Comparison of ENCODE assay signal across 8 cellular contexts in genomic region chr10:34254596-34254995, GRCh38.
A peak's percentile ranks its signal among the peaks of the same experiment; 100 is the strongest.
DNase-seq lines count a peak whose midpoint lies in the region; ATAC-seq, FAIRE-seq and TF ChIP-seq lines count a peak whose summit lies in the region.

No MANE protein-coding gene starts in this region.

- no peak overlapping the region for H3K27ac ChIP-seq in upper lobe of right lung
- H3K27ac ChIP-seq in CD4-positive, alpha-beta T cell (ENCODE audit: low read depth, low read length) = no peak overlapping the region

- peak; percentile 28 for FAIRE-seq in bronchial epithelial cell (lab: Jason Lieb, UNC)

- intact Hi-C loops in upper lobe of right lung (cut with DNase I) = no loop called here
- intact Hi-C loops in CD4-positive, alpha-beta T cell (cut with DNase I, micrococcal nuclease) = no loop called here

- H3K4me1 Mint-ChIP-seq in CD4-positive, alpha-beta T cell (ENCODE audit: low read depth) = peaks cover 4% of the 10 kb centered on the region

- H3K36me3 ChIP-seq in bronchial epithelial cell (ENCODE audit: control insufficient read depth, insufficient read depth, low read length) (no peaks in the 10 kb centered on the region), upper lobe of right lung (no peaks in the 10 kb centered on the region)

- H3K4me1 ChIP-seq in upper lobe of right lung = no peaks in the 10 kb centered on the region

- CTCF ChIA-PET in CD4-positive, alpha-beta T cell (lab: Charles Lee) = no interaction called here

- TF ChIP-seq RAD21 in Ishikawa (IDR thresholded peaks at IDR 0.05; ENCODE audit: low read depth) = no peak

- H3K9me3 ChIP-seq in upper lobe of right lung = no peaks in the 10 kb centered on the region
- no peaks in the 10 kb centered on the region for H3K9me3 ChIP-seq in CD4-positive, alpha-beta T cell (ENCODE audit: control insufficient read depth, low read length)

- H3K27ac Mint-ChIP-seq in CD4-positive, alpha-beta T cell = no peak overlapping the region

- H3K36me3 Mint-ChIP-seq in CD4-positive, alpha-beta T cell (ENCODE audit: low read depth) = no peaks in the 10 kb centered on the region

- ATAC-seq in upper lobe of right lung = peak; percentile 16
- ATAC-seq in CD4-positive, alpha-beta T cell (ENCODE audit: poor library complexity) = no peak
- ATAC-seq in GM19324 (IDR thresholded peaks at IDR 0.05; ENCODE audit: low FRiP score, unreplicated experiment) = no peak

- H3K27me3 Mint-ChIP-seq in CD4-positive, alpha-beta T cell = no peaks in the 10 kb centered on the region

- no peak for TF ChIP-seq EP300 in Ishikawa (IDR thresholded peaks at IDR 0.05; ENCODE audit: borderline replicate concordance)

- TF ChIP-seq CTCF in bronchial epithelial cell (IDR thresholded peaks at IDR 0.05; ENCODE audit: insufficient read depth, low read length, severe bottlenecking) (no peak), upper lobe of right lung (IDR thresholded peaks at IDR 0.05) (no peak)
- TF ChIP-seq CTCF in CD4-positive, alpha-beta T cell (IDR thresholded peaks at IDR 0.05) = no peak

- POLR2A ChIA-PET in CD4-positive, alpha-beta T cell (lab: Charles Lee) = no interaction called here

- no peaks in the 10 kb centered on the region for H3K27me3 ChIP-seq in bronchial epithelial cell (ENCODE audit: control insufficient read depth, insufficient read depth, low read length)
- H3K27me3 ChIP-seq in upper lobe of right lung = no peaks in the 10 kb centered on the region
- no peaks in the 10 kb centered on the region for H3K27me3 ChIP-seq in CD4-positive, alpha-beta T cell (ENCODE audit: control insufficient read depth, insufficient read depth, low read length)

- H3K4me3 ChIP-seq in bronchial epithelial cell (ENCODE audit: low read depth, low read length) (no peak overlapping the region), upper lobe of right lung (no peak overlapping the region)

- no peaks in the 10 kb centered on the region for H3K9me3 Mint-ChIP-seq in CD4-positive, alpha-beta T cell

- H3K4me3 Mint-ChIP-seq in CD4-positive, alpha-beta T cell = no peak overlapping the region

- DNase-seq in stimulated activated CD4-positive, alpha-beta T cell treated with anti-CD3 and anti-CD28 coated beads, Interleukin-15, amount 100 ng/mL, for 48 hours (ENCODE audit: low read depth in 2 of 2) = peak; percentile 2 to 9
- no peak for DNase-seq in stimulated activated CD4-positive, alpha-beta T cell treated with anti-CD3 and anti-CD28 coated beads, Interleukin-2, amount 100 ng/mL, for 48 hours
- DNase-seq in bronchial epithelial cell (ENCODE audit: low read depth) (peak; percentile 94), upper lobe of right lung (no peak)
- DNase-seq in effector CD4-positive, alpha-beta T cell = no peak
- DNase-seq in CD4-positive, alpha-beta T cell = no peak

TF ChIP-seq in Ishikawa, 13 proteins besides CTCF, POLR2A, EP300 and RAD21:
- TF ChIP-seq NFIC (IDR thresholded peaks at IDR 0.05) = peak; percentile 62
- no peak for TF ChIP-seq TEAD4 (IDR thresholded peaks at IDR 0.05)
- TF ChIP-seq CREB1 (IDR thresholded peaks at IDR 0.05; ENCODE audit: low read depth) = no peak

Comparison
In these comparisons a context has a peak if more than half of its experiments do, and no peak if none do; other contexts are left out.
1. DNase-seq: peak in stimulated activated CD4-positive, alpha-beta T cell treated with anti-CD3 and anti-CD28 coated beads, Interleukin-15, amount 100 ng/mL, for 48 hours (2 of 2) and bronchial epithelial cell (single experiment); none in stimulated activated CD4-positive, alpha-beta T cell treated with anti-CD3 and anti-CD28 coated beads, Interleukin-2, amount 100 ng/mL, for 48 hours (0 of 2), upper lobe of right lung (single experiment), effector CD4-positive, alpha-beta T cell (single experiment) and CD4-positive, alpha-beta T cell (0 of 10).